ENCODE assay signal across 15 cellular contexts in genomic region chr15:63378946-63379345, GRCh38. TPM values are rescaled to one million over a fixed set of nuclear protein-coding genes. Genes with fewer than 3 reads are reported as not detected.
"Had no signal": no experiment of that assay in that cellular context is flagged by ENCODE, and none has a peak within 500 bp of the region (broad histone marks: within the 10 kb centered on the region; RNA-seq: fewer than 3 reads in every experiment).

No MANE protein-coding gene starts in this region.

- H3K36me3 ChIP-seq: heart left ventricle, left lung, upper lobe of left lung had no signal

- H3K27ac ChIP-seq: heart left ventricle, left lung, parathyroid adenoma, upper lobe of left lung had no signal

- H3K27ac Mint-ChIP-seq: activated CD4-positive, alpha-beta T cell treated with anti-CD3 and anti-CD28 coated beads, Interleukin-2, amount 10 ng/mL, durations not matched to agents 7 days and 5 days; activated naive CD4-positive, alpha-beta T cell treated with anti-CD3 and anti-CD28 coated beads, Interleukin-2, amount 50 U/mL, for 72 hours; memory B cell; T-helper 17 cell had no signal

- H3K4me3 Mint-ChIP-seq: activated CD4-positive, alpha-beta T cell treated with anti-CD3 and anti-CD28 coated beads, Interleukin-2, amount 10 ng/mL, durations not matched to agents 7 days and 5 days; memory B cell; neural crest cell; T-helper 17 cell had no signal

- DNase-seq: activated CD4-positive, alpha-beta T cell treated with anti-CD3 and anti-CD28 coated beads, Interleukin-2, amount 10 ng/mL, durations not matched to agents 7 days and 5 days; activated CD4-positive, CD25-positive, alpha-beta regulatory T cell; activated effector memory CD4-positive, alpha-beta T cell treated with Interleukin-2 at 50 U/mL for 16 hours; heart left ventricle; left lung; stimulated activated CD4-positive, alpha-beta T cell treated with anti-CD3 and anti-CD28 coated beads, Interleukin-1b, Interleukin-23, amount 100 ng/mL, for 48 hours; stimulated activated naive CD4-positive, alpha-beta T cell; substantia nigra; T-helper 17 cell; upper lobe of left lung had no signal

- H3K4me1 ChIP-seq: parathyroid adenoma had no signal

- H3K36me3 Mint-ChIP-seq: activated naive CD4-positive, alpha-beta T cell treated with anti-CD3 and anti-CD28 coated beads, Interleukin-2, amount 50 U/mL, for 72 hours; memory B cell had no signal

- H3K4me3 ChIP-seq: heart left ventricle, left lung, upper lobe of left lung had no signal

- H3K9me3 Mint-ChIP-seq: activated CD4-positive, alpha-beta T cell treated with anti-CD3 and anti-CD28 coated beads, Interleukin-2, amount 10 ng/mL, durations not matched to agents 7 days and 5 days; activated naive CD4-positive, alpha-beta T cell treated with anti-CD3 and anti-CD28 coated beads, Interleukin-2, amount 50 U/mL, for 72 hours; memory B cell; neural crest cell had no signal

- H3K9me3 ChIP-seq: heart left ventricle, left lung, upper lobe of left lung had no signal

- H3K9ac ChIP-seq: parathyroid adenoma had no signal

RNA-seq across cellular contexts. Expression of gene CA12, which starts 2.7 kb away (rescaled TPM):
- total RNA-seq: activated CD4-positive, alpha-beta T cell treated with anti-CD3 and anti-CD28 coated beads, Interleukin-2, amount 10 ng/mL, durations not matched to agents 7 days and 5 days; activated CD8-positive, alpha-beta memory T cell treated with anti-CD3 and anti-CD28 coated beads for 36 hours; T-helper 17 cell had no signal
